In the genomic region with DNA sequence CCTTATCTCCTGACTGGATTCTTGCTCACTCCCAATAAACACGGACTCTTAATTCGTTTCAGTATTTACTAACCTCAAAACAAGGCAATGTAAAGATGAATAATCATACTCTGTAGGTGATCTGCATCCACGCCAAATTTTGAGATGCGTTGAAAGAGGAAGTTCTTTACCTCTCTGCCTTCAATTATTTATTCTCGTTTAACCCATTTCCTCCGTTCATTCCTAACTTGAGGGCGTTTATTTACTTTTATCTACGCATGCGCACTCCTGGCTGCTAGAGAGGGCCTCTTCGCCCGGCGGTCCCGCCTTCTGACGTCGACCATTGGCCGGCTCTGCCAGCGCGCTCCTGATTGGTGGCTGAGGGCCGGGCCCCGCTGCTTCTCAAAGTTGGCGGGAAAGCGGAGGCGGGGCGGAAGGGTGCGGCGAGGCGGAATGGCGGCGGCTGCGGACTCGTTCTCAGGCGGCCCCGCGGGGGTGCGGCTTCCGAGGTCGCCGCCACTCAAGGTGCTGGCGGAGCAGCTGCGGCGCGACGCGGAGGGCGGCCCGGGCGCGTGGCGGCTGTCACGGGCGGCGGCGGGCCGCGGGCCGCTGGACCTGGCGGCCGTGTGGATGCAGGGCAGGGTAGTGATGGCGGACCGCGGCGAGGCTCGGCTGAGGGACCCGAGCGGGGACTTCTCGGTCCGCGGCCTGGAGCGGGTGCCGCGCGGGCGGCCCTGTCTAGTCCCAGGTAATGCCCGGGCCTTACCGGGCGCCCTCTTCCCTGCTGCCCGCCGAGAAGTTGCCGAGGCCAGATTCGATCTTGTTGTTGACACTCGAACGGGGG, we compare ENCODE assay signal across 8 cellular contexts. TPM values are rescaled to one million over a fixed set of nuclear protein-coding genes. Genes with fewer than 3 reads are reported as not detected.
DNase-seq lines count a peak whose midpoint lies in the region; ATAC-seq and TF ChIP-seq lines count a peak whose summit lies in the region.

A gene (plus strand): TSS at position 420 of the 823 bp plus-strand sequence. CDS start 13 bp downstream, at position 433.

- peak within 1 kb of the TSS; percentile 88 for H3K4me3 Mint-ChIP-seq in activated naive CD8-positive, alpha-beta T cell treated with anti-CD3 and anti-CD28 coated beads, Interleukin-2, amount 50 U/mL, for 24 hours

- H3K27me3 ChIP-seq in heart left ventricle (no peaks in the 10 kb centered on the region), upper lobe of right lung (no peaks in the 10 kb centered on the region)

- intact Hi-C loops in heart left ventricle (cut with DNase I) (loop anchor here in 1 of 10 donors (5.0 kb wide), 1 partner anchor 83 kb away; no protein-coding TSS in a partner anchor), posterior cingulate gyrus (cut with DNase I) (no loop called here), upper lobe of right lung (cut with DNase I) (no loop called here)

- H3K4me1 ChIP-seq in heart left ventricle (peaks cover 0 to 40% (median 17%) of the 10 kb centered on the region in 12 donors), upper lobe of right lung (peaks cover 18% of the 10 kb centered on the region)

- TF ChIP-seq CTCF in GM13976 (IDR thresholded peaks at IDR 0.05; ENCODE audit: borderline replicate concordance, control extremely low read depth, extremely low read depth, insufficient read depth, missing control alignments) (no peak), heart left ventricle (IDR thresholded peaks at IDR 0.05) (no peak), upper lobe of right lung (IDR thresholded peaks at IDR 0.05) (no peak)

- WGBS in heart left ventricle, 4 donors, result 0% methylated on average over 39 to 82 of the region's 82 CpGs

- H3K4me3 ChIP-seq in heart left ventricle (peak within 1 kb of the TSS; percentile 33 to 85 (median 61)), upper lobe of right lung (peak within 1 kb of the TSS; percentile 56)

- peaks cover 3% of the 10 kb centered on the region for H3K36me3 Mint-ChIP-seq in activated naive CD8-positive, alpha-beta T cell treated with anti-CD3 and anti-CD28 coated beads, Interleukin-2, amount 50 U/mL, for 24 hours (ENCODE audit: low read depth)

- TF ChIP-seq POLR2A in heart left ventricle (IDR thresholded peaks at IDR 0.05), result no peak

- H3K36me3 ChIP-seq in heart left ventricle, result no peaks in the 10 kb centered on the region
- no peaks in the 10 kb centered on the region for H3K36me3 ChIP-seq in upper lobe of right lung

- H3K27ac ChIP-seq in heart left ventricle (peak within 1 kb of the TSS in 2 of 12 donors; percentile 26 to 42), upper lobe of right lung (no peak within 1 kb of the TSS)

- no peaks in the 10 kb centered on the region for H3K9me3 Mint-ChIP-seq in activated naive CD8-positive, alpha-beta T cell treated with anti-CD3 and anti-CD28 coated beads, Interleukin-2, amount 50 U/mL, for 24 hours

- ATAC-seq in HG02852 (IDR thresholded peaks at IDR 0.05; ENCODE audit: unreplicated experiment) (peak; percentile 99), heart left ventricle (peak; percentile 94 to 99 (median 99)), upper lobe of right lung (peak; percentile 97)
- peak; percentile 96 for ATAC-seq in activated naive CD8-positive, alpha-beta T cell treated with anti-CD3 and anti-CD28 coated beads, Interleukin-2, amount 50 U/mL, for 24 hours

- H3K27me3 Mint-ChIP-seq in activated naive CD8-positive, alpha-beta T cell treated with anti-CD3 and anti-CD28 coated beads, Interleukin-2, amount 50 U/mL, for 24 hours, result no peaks in the 10 kb centered on the region

- H3K27ac Mint-ChIP-seq in activated naive CD8-positive, alpha-beta T cell treated with anti-CD3 and anti-CD28 coated beads, Interleukin-2, amount 50 U/mL, for 24 hours, result peak within 1 kb of the TSS; percentile 88

- DNase-seq in GM13976 (ENCODE audit: low spot score) (peak; percentile 99), NCI-H1436 treated with DMSO at 0.1 percent for 48 hours (lab: John Stamatoyannopoulos, UW) (peak; percentile 96), T follicular helper cell (ENCODE audit: low read depth) (peak; percentile 93), heart left ventricle (peak; percentile 97 to 98 (median 97)), posterior cingulate gyrus (peak; percentile 90 to 99 (median 96)), upper lobe of right lung (peak; percentile 97)
- DNase-seq in activated naive CD8-positive, alpha-beta T cell treated with anti-CD3 and anti-CD28 coated beads, Interleukin-2, amount 50 U/mL, for 24 hours, result peak; percentile 98

- H3K9me3 ChIP-seq in heart left ventricle (no peaks in the 10 kb centered on the region), upper lobe of right lung (no peaks in the 10 kb centered on the region)

- in situ Hi-C loops in GM13976 (cut with MboI; ENCODE audit: low sequenced_read_pairs, unreplicated experiment), result no loop called here

- peaks cover 35% of the 10 kb centered on the region for H3K4me1 Mint-ChIP-seq in activated naive CD8-positive, alpha-beta T cell treated with anti-CD3 and anti-CD28 coated beads, Interleukin-2, amount 50 U/mL, for 24 hours

RNA-seq across cellular contexts. Expression of the gene that starts here (rescaled TPM):
- total RNA-seq in heart left ventricle (1 to 10 TPM in 4 of 9 donors, under 1 TPM in 3, not detected in 2; 0.23 to 6.6 (median 1.1) TPM), upper lobe of right lung (1.2 TPM)
- polyA plus RNA-seq in heart left ventricle, result under 1 TPM; 0.23 to 0.76 TPM
